ENCODE assay signal across 10 cellular contexts in the genomic region with DNA sequence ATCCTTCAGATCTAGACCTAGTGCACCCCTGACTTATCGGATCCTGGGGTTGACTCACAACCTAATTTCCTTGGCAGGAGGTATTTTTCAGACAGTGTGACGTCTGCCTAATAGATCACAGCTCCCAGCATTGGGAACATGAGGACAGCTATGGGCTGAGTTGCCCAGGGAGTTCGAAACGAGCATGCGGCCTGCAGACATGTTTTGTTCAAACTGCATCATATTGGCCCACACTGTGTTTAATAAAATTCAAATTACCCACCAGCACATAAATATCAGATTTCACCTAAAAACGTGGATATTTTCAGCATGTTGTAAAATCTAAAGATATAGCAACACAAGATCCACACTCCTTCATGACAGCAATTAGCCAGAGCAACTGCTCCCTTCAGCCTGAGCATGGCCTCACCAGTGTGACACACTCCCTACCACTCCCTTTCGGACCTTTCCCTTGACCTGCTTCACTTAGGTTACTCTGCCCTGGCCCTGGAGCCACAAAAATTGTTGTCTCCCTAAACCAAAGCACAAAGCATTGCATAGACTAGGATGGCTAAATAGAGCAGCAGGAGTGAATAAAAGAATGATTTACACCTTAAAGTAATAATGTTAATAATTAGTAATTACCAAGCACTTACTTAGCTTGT. TPM values are rescaled to one million over a fixed set of nuclear protein-coding genes. Genes with fewer than 3 reads are reported as not detected.
DNase-seq lines count a peak whose midpoint lies in the region; ATAC-seq and TF ChIP-seq lines count a peak whose summit lies in the region.
"Had no signal": no experiment of that assay in that cellular context is flagged by ENCODE, and none has a peak within 500 bp of the region (broad histone marks: within the 10 kb centered on the region; RNA-seq: fewer than 3 reads in every experiment).

No MANE protein-coding gene starts in this region.

- DNase-seq in neuronal stem cell (ENCODE audit: low spot score) = no peak
- DNase-seq in NCI-H1417 treated with DMSO at 0.1 percent for 48 hours (lab: John Stamatoyannopoulos, UW) = no peak
- DNase-seq in ecto neural progenitor cell (ENCODE audit: low spot score) = no peak
- DNase-seq in GM19240 (ENCODE audit: insufficient read length, low spot score) = no peak

- H3K18ac ChIP-seq in neuronal stem cell (ENCODE audit: low read length) = no peak overlapping the region

- H3K4ac ChIP-seq in neuronal stem cell (ENCODE audit: low read length) = no peak overlapping the region

- H3K27ac Mint-ChIP-seq in brain = peak overlapping the region in 3 of 5 experiments; percentile 5 to 31 (median 8)
- H3K27ac Mint-ChIP-seq: activated T-cell treated with anti-CD3 and anti-CD28 coated beads, Interleukin-2, amount 50 U/mL, for 72 hours; neural progenitor cell had no signal

- no peak overlapping the region for H3K27ac ChIP-seq in neuronal stem cell (replicated peaks; ENCODE audit: low read length)
- H3K27ac ChIP-seq: neural progenitor cell, SJSA1 had no signal

- no peak overlapping the region for H2BK5ac ChIP-seq in neuronal stem cell (ENCODE audit: low read length)

- peak overlapping the region; percentile 33 for H3K9ac ChIP-seq in neuronal stem cell (ENCODE audit: low read depth, low read length, poor library complexity)
- H3K9ac ChIP-seq: neural progenitor cell had no signal

- peak; percentile 24 to 39 for TF ChIP-seq CTCF in brain (conservative IDR thresholded peaks at IDR 0.05)

- H3K27me3 ChIP-seq in neuronal stem cell (ENCODE audit: control insufficient read depth in 3 of 3, insufficient read depth in 3 of 3, low read depth in 1 of 3, low read length in 3 of 3) = no peaks in the 10 kb centered on the region

- no peak overlapping the region for H3K23ac ChIP-seq in neuronal stem cell (ENCODE audit: low read depth, low read length, poor library complexity)

- no peak overlapping the region for H4K8ac ChIP-seq in neuronal stem cell (ENCODE audit: low read depth, low read length)

- H3K4me1 Mint-ChIP-seq in brain = peaks cover 16% of the 10 kb centered on the region

- no peaks in the 10 kb centered on the region for H3K4me1 ChIP-seq in neuronal stem cell (ENCODE audit: control insufficient read depth in 2 of 2, insufficient read depth in 1 of 2, low read depth in 1 of 2, low read length in 2 of 2)
- H3K4me1 ChIP-seq: neural progenitor cell, SJSA1 had no signal

- no peak overlapping the region for H2BK120ac ChIP-seq in neuronal stem cell (ENCODE audit: low read depth, low read length)

- H3K4me3 ChIP-seq in neuronal stem cell (ENCODE audit: low read length in 2 of 2) = no peak overlapping the region
- H3K4me3 ChIP-seq: neural progenitor cell, SJSA1 had no signal

- peaks cover 0 to 2% (median 0%) of the 10 kb centered on the region in 5 experiments for H3K9me3 Mint-ChIP-seq in brain
- H3K9me3 Mint-ChIP-seq: activated T-cell treated with anti-CD3 and anti-CD28 coated beads, Interleukin-2, amount 50 U/mL, for 72 hours had no signal

- H3K9me3 ChIP-seq in neuronal stem cell (replicated peaks in 1 of 2; ENCODE audit: control insufficient read depth in 2 of 2, insufficient read depth in 1 of 2, low read depth in 1 of 2, low read length in 2 of 2) = no peaks in the 10 kb centered on the region
- H3K9me3 ChIP-seq: SJSA1 had no signal

- no peaks in the 10 kb centered on the region for H3K36me3 ChIP-seq in neuronal stem cell (replicated peaks in 1 of 2; ENCODE audit: control insufficient read depth in 2 of 2, insufficient read depth in 2 of 2, low read length in 2 of 2)
- H3K36me3 ChIP-seq: neural progenitor cell, SJSA1 had no signal

- no peak overlapping the region for H3K4me2 ChIP-seq in neuronal stem cell (ENCODE audit: insufficient read depth, low read length, poor library complexity, severe bottlenecking)
- H3K4me2 ChIP-seq: neural progenitor cell had no signal

- no peak overlapping the region for H2AK5ac ChIP-seq in neuronal stem cell (ENCODE audit: low read depth, low read length)

- H2BK12ac ChIP-seq in neuronal stem cell (ENCODE audit: low read length) = no peak overlapping the region

- H3K4me3 Mint-ChIP-seq in brain = no peak overlapping the region
- H3K4me3 Mint-ChIP-seq: activated T-cell treated with anti-CD3 and anti-CD28 coated beads, Interleukin-2, amount 50 U/mL, for 72 hours; neural progenitor cell had no signal

- no CpG with 5 or more reads among the region's 7 CpGs for WGBS in neuronal stem cell (ENCODE audit: extremely low coverage in 2 of 2, insufficient read length in 2 of 2, insufficient replicate concordance in 1 of 2), 2 donors

- H3K27me3 Mint-ChIP-seq in brain = no peaks in the 10 kb centered on the region

- no peaks in the 10 kb centered on the region for H3K36me3 Mint-ChIP-seq in brain
- H3K36me3 Mint-ChIP-seq: neural progenitor cell had no signal

- no peaks in the 10 kb centered on the region for H3K79me1 ChIP-seq in neuronal stem cell (ENCODE audit: low read depth, low read length)

- ATAC-seq in GM18907 (IDR thresholded peaks at IDR 0.05; ENCODE audit: unreplicated experiment) = peak; percentile 23
- peak; percentile 19 for ATAC-seq in HG02938 (IDR thresholded peaks at IDR 0.05; ENCODE audit: unreplicated experiment)

- H3K14ac ChIP-seq in neuronal stem cell (ENCODE audit: low read length) = no peak overlapping the region

- H2BK15ac ChIP-seq in neuronal stem cell (ENCODE audit: low read length) = no peak overlapping the region

- H2AFZ ChIP-seq in neuronal stem cell (ENCODE audit: low read length) = no peak overlapping the region
- H2AFZ ChIP-seq: neural progenitor cell had no signal

- no peak overlapping the region for H4K91ac ChIP-seq in neuronal stem cell (ENCODE audit: low read depth, low read length, poor library complexity)

RNA-seq across cellular contexts. Expression of gene USP47, which starts 53.6 kb away (rescaled TPM):
- 7.8 TPM for polyA plus RNA-seq in brain (ENCODE audit: insufficient read depth, low read depth, low replicate concordance)
- 26.5 TPM for polyA plus RNA-seq in neuronal stem cell (2013, experiment 1 of 2)
- 27.4 TPM for polyA plus RNA-seq in neuronal stem cell (2013, experiment 2 of 2)
